In the genomic region with DNA sequence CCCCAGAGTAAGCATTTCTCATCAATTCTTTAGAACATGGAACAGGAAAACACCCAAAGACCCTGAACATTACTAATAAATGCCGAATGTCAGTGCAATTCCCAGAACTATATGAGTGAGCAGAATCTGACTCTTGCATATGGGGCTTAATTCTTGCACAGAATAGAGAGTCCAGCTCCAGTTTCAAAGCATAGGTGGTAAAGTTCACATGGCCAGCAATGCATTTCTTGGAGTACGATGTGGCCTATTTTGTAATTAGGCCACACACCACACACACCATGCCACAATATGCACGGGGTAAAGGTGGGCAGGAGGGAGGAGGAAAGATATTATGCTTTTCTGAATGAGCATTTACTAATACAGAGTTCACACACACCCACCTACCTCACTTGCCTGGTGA, we compare ENCODE assay signal across 22 cellular contexts. TPM values are rescaled to one million over a fixed set of nuclear protein-coding genes. Genes with fewer than 3 reads are reported as not detected.
DNase-seq lines count a peak whose midpoint lies in the region; ATAC-seq and TF ChIP-seq lines count a peak whose summit lies in the region.
"Had no signal": no experiment of that assay in that cellular context is flagged by ENCODE, and none has a peak within 500 bp of the region (broad histone marks: within the 10 kb centered on the region; RNA-seq: fewer than 3 reads in every experiment).

No MANE protein-coding gene starts in this region.

- H3K4me3 ChIP-seq in gastrocnemius medialis, result peak overlapping the region in 1 of 4 donors; percentile 22
- H3K4me3 ChIP-seq in Karpas-422 (ENCODE audit: low read length), result no peak overlapping the region
- H3K4me3 ChIP-seq: A549, Peyer's patch had no signal

- no peak for TF ChIP-seq CTCF in gastrocnemius medialis (IDR thresholded peaks at IDR 0.05 in 4 of 5, conservative IDR thresholded peaks at IDR 0.05 in 1 of 5)

- H3K9me3 ChIP-seq in gastrocnemius medialis, result no peaks in the 10 kb centered on the region
- no peaks in the 10 kb centered on the region for H3K9me3 ChIP-seq in Karpas-422 (ENCODE audit: low read length)
- H3K9me3 ChIP-seq: A549, BE2C, Peyer's patch had no signal

- H3K9me2 ChIP-seq in Karpas-422 (replicated peaks; ENCODE audit: insufficient read depth, low read length), result no peaks in the 10 kb centered on the region

- peaks cover 15% of the 10 kb centered on the region in 2 donors for H3K4me1 ChIP-seq in gastrocnemius medialis
- H3K4me1 ChIP-seq in Karpas-422 (ENCODE audit: low read length), result no peaks in the 10 kb centered on the region
- H3K4me1 ChIP-seq: A549, BE2C, Peyer's patch had no signal

- H4K20me1 ChIP-seq in Karpas-422 (ENCODE audit: insufficient read depth, low read depth, low read length), result no peaks in the 10 kb centered on the region

- in situ Hi-C loops in gastrocnemius medialis (cut with MboI; ENCODE audit: low sequenced_read_pairs in 4 of 4), result no loop called here

- no peak overlapping the region for H3K9ac ChIP-seq in Karpas-422 (ENCODE audit: low read length)

- H3K27me3 ChIP-seq in gastrocnemius medialis, result no peaks in the 10 kb centered on the region
- H3K27me3 ChIP-seq in Karpas-422 (ENCODE audit: low read length), result no peaks in the 10 kb centered on the region
- H3K27me3 ChIP-seq: Peyer's patch had no signal

- H3K79me2 ChIP-seq in Karpas-422 (ENCODE audit: low read length), result no peaks in the 10 kb centered on the region

- no peak for TF ChIP-seq POLR2A in gastrocnemius medialis (IDR thresholded peaks at IDR 0.05)

- no peak overlapping the region for H2AFZ ChIP-seq in Karpas-422 (ENCODE audit: low read length)

- ATAC-seq in GM18909 (IDR thresholded peaks at IDR 0.05; ENCODE audit: poor library complexity, unreplicated experiment) (peak; percentile 5), HG02588 (IDR thresholded peaks at IDR 0.05; ENCODE audit: unreplicated experiment) (peak; percentile 26), HG03439 (IDR thresholded peaks at IDR 0.05; ENCODE audit: unreplicated experiment) (peak; percentile 24), gastrocnemius medialis (peak; percentile 50 to 63), HG03520 (IDR thresholded peaks at IDR 0.05; ENCODE audit: unreplicated experiment) (no peak)
- ATAC-seq: A549 had no signal

- H3K36me3 ChIP-seq in gastrocnemius medialis (no peaks in the 10 kb centered on the region), Karpas-422 (ENCODE audit: insufficient read depth, low read length) (no peaks in the 10 kb centered on the region)
- H3K36me3 ChIP-seq: BE2C had no signal

- no peak overlapping the region for H3K4me2 ChIP-seq in Karpas-422 (ENCODE audit: low read depth, low read length, poor library complexity, severe bottlenecking)
- H3K4me2 ChIP-seq: A549 had no signal

- H3K27ac ChIP-seq in gastrocnemius medialis (peak overlapping the region in 3 of 4 donors; percentile 55 to 81 (median 57)), Karpas-422 (ENCODE audit: low read length) (no peak overlapping the region)
- H3K27ac ChIP-seq: A549, Peyer's patch had no signal

- no peak for DNase-seq in gastrocnemius medialis
- no peak for DNase-seq in Karpas-422
- no peak for DNase-seq in germinal center (ENCODE audit: low spot score)
- DNase-seq: BE2C, EL, GF-D8, H7, KG1, MV-4-11, NCI-H1105 treated with DMSO at 0.1 percent for 48 hours, NCI-H2029 treated with DMSO at 0.1 percent for 48 hours, NCI-H226, NCI-H524, NCI-H82, Peyer's patch had no signal

- intact Hi-C loops in gastrocnemius medialis (cut with DNase I; ENCODE audit: low total_unique reads), result no loop called here

RNA-seq across cellular contexts. Expression of a gene that starts 56.5 kb away (rescaled TPM):
- 1 to 10 TPM in 1 of 4 donors, under 1 TPM in 3; 0.34 to 1.0 (median 0.45) TPM for total RNA-seq in gastrocnemius medialis
- total RNA-seq in Karpas-422 (2014; rRNA removed; shearing (Covaris generic); ENCODE audit: low replicate concordance), result not detected in 2 replicates
- total RNA-seq: OCI-LY7, SK-MEL-5 had no signal
